Comparison of ENCODE assay signal across 10 cellular contexts in genomic region chr4:76012388-76012801, GRCh38. TPM values are rescaled to one million over a fixed set of nuclear protein-coding genes. Genes with fewer than 3 reads are reported as not detected.
DNase-seq lines count a peak whose midpoint lies in the region; ATAC-seq, FAIRE-seq and TF ChIP-seq lines count a peak whose summit lies in the region.
"Had no signal": no experiment of that assay in that cellular context is flagged by ENCODE, and none has a peak within 500 bp of the region (broad histone marks: within the 10 kb centered on the region; RNA-seq: fewer than 3 reads in every experiment).

No MANE protein-coding gene starts in this region.

- H3K27me3 Mint-ChIP-seq in astrocyte (ENCODE audit: low read depth, unreplicated experiment): no peaks in the 10 kb centered on the region

- peaks cover 2% of the 10 kb centered on the region for H3K9me3 Mint-ChIP-seq in astrocyte (ENCODE audit: unreplicated experiment)
- H3K9me3 Mint-ChIP-seq: activated T-helper 17 cell treated with anti-CD3 and anti-CD28 coated beads, Interleukin-2, amount 50 U/mL, for 72 hours had no signal

- no peaks in the 10 kb centered on the region for H3K36me3 Mint-ChIP-seq in astrocyte (ENCODE audit: low read depth, unreplicated experiment)

- H3K9me3 ChIP-seq in astrocyte (ENCODE audit: insufficient read depth, low read depth, low read length): no peaks in the 10 kb centered on the region
- no peaks in the 10 kb centered on the region for H3K9me3 ChIP-seq in kidney (ENCODE audit: control insufficient read depth in 1 of 2, low read length in 2 of 2)
- H3K9me3 ChIP-seq in subcutaneous abdominal adipose tissue (ENCODE audit: control insufficient read depth in 5 of 5, low read length in 5 of 5): no peaks in the 10 kb centered on the region

- intact Hi-C loops in kidney (cut with DNase I): no loop called here

- FAIRE-seq in astrocyte (lab: Jason Lieb, UNC): peak; percentile 60
- FAIRE-seq in kidney (lab: Jason Lieb, UNC): no peak
- FAIRE-seq: endometrium had no signal

- TF ChIP-seq CTCF in astrocyte (IDR thresholded peaks at IDR 0.05; ENCODE audit: insufficient read depth, low read depth, low read length): no peak
- no peak for TF ChIP-seq CTCF in kidney (IDR thresholded peaks at IDR 0.05; ENCODE audit: borderline replicate concordance, extremely low read depth, insufficient read depth)

- H3K4me3 Mint-ChIP-seq in astrocyte (ENCODE audit: unreplicated experiment): no peak overlapping the region
- H3K4me3 Mint-ChIP-seq: activated T-helper 17 cell treated with anti-CD3 and anti-CD28 coated beads, Interleukin-2, amount 50 U/mL, for 72 hours had no signal

- H4K20me1 ChIP-seq in astrocyte (ENCODE audit: insufficient read depth, low read length): no peaks in the 10 kb centered on the region

- H3K4me2 ChIP-seq in astrocyte (ENCODE audit: low read length): peak overlapping the region; percentile 77

- H3K79me2 ChIP-seq in astrocyte (ENCODE audit: insufficient read depth, low read length): no peaks in the 10 kb centered on the region

- ATAC-seq in HG02885 (IDR thresholded peaks at IDR 0.05; ENCODE audit: poor library complexity, unreplicated experiment): peak; percentile 1

- H2AFZ ChIP-seq in astrocyte (ENCODE audit: low read depth, low read length): peak overlapping the region; percentile 64

- H3K9ac ChIP-seq in astrocyte (ENCODE audit: low read length) (peak overlapping the region; percentile 39), kidney (ENCODE audit: low read length in 2 of 2) (no peak overlapping the region), subcutaneous abdominal adipose tissue (ENCODE audit: low read length in 5 of 5) (peak overlapping the region; percentile 15 to 63 (median 28))

- peak overlapping the region; percentile 93 for H3K27ac Mint-ChIP-seq in astrocyte (ENCODE audit: unreplicated experiment)
- H3K27ac Mint-ChIP-seq: activated T-helper 17 cell treated with anti-CD3 and anti-CD28 coated beads, Interleukin-2, amount 50 U/mL, for 72 hours had no signal

- H3K36me3 ChIP-seq in astrocyte (ENCODE audit: insufficient read depth, low read length): no peaks in the 10 kb centered on the region
- H3K36me3 ChIP-seq in kidney (ENCODE audit: control insufficient read depth in 1 of 2, insufficient read depth in 2 of 2, low read length in 2 of 2): no peaks in the 10 kb centered on the region
- H3K36me3 ChIP-seq in subcutaneous abdominal adipose tissue (ENCODE audit: control insufficient read depth in 5 of 5, insufficient read depth in 5 of 5, low read length in 5 of 5): no peaks in the 10 kb centered on the region

- H3K27me3 ChIP-seq in astrocyte (ENCODE audit: insufficient read depth, low read length) (no peaks in the 10 kb centered on the region), subcutaneous abdominal adipose tissue (ENCODE audit: control insufficient read depth in 5 of 5, insufficient read depth in 4 of 5, low read length in 5 of 5) (no peaks in the 10 kb centered on the region)

- H3K4me3 ChIP-seq in astrocyte (ENCODE audit: insufficient read depth, low read depth, low read length) (no peak overlapping the region), kidney (ENCODE audit: low read length in 2 of 2) (no peak overlapping the region), subcutaneous abdominal adipose tissue (ENCODE audit: low read depth in 1 of 5, low read length in 5 of 5) (peak overlapping the region in 3 of 5 donors; percentile 46 to 55 (median 51))

- DNase-seq in astrocyte (ENCODE audit: low read depth) (peak; percentile 11), kidney (no peak), midbrain (lab: John Stamatoyannopoulos, UW) (no peak)
- DNase-seq in activated CD4-positive, alpha-beta T cell treated with anti-CD3 and anti-CD28 coated beads, Interleukin-2, amount 50 U/mL, for 4 hours: no peak
- DNase-seq in stimulated activated CD4-positive, alpha-beta T cell treated with anti-CD3 and anti-CD28 coated beads, Interleukin-15, amount 100 ng/mL, for 24 hours: no peak
- DNase-seq: GDM1 had no signal

- H3K27ac ChIP-seq in astrocyte (ENCODE audit: low read depth, low read length) (no peak overlapping the region), kidney (ENCODE audit: low read depth in 2 of 2, low read length in 2 of 2) (peak overlapping the region; percentile 23 to 54), subcutaneous abdominal adipose tissue (ENCODE audit: low read depth, low read length) (peak overlapping the region; percentile 74)

- H3K4me1 Mint-ChIP-seq in astrocyte (ENCODE audit: low read depth, unreplicated experiment): peaks cover 17% of the 10 kb centered on the region
- H3K4me1 Mint-ChIP-seq: activated T-helper 17 cell treated with anti-CD3 and anti-CD28 coated beads, Interleukin-2, amount 50 U/mL, for 72 hours had no signal

- peaks cover 12% of the 10 kb centered on the region for H3K4me1 ChIP-seq in astrocyte (ENCODE audit: insufficient read depth, low read length)
- H3K4me1 ChIP-seq in kidney (ENCODE audit: control insufficient read depth in 1 of 2, insufficient read depth in 1 of 2, low read depth in 1 of 2, low read length in 2 of 2): peaks cover 0 to 2% of the 10 kb centered on the region in 2 donors
- peaks cover 4 to 19% (median 16%) of the 10 kb centered on the region in 5 donors for H3K4me1 ChIP-seq in subcutaneous abdominal adipose tissue (ENCODE audit: control insufficient read depth in 5 of 5, insufficient read depth in 5 of 5, low read length in 5 of 5)

RNA-seq across cellular contexts. Expression of gene CXCL9, which starts 5.1 kb away (rescaled TPM):
- not detected in 2 replicates for total RNA-seq in astrocyte
- 1.4 TPM for total RNA-seq in kidney
- 1.2 TPM for polyA plus RNA-seq in kidney (ENCODE audit: insufficient read depth, low read depth, low replicate concordance)

RNA-seq across cellular contexts. Expression of gene CXCL10, which starts 10.9 kb away (rescaled TPM):
- total RNA-seq in astrocyte: 12.9 and 16.6 TPM in 2 replicates
- total RNA-seq in kidney: 1.4 TPM
- polyA plus RNA-seq in kidney (ENCODE audit: insufficient read depth, low read depth, low replicate concordance): 1.3 TPM

RNA-seq across cellular contexts. Expression of gene SDAD1, which starts 21.6 kb away (rescaled TPM):
- total RNA-seq in astrocyte: 58.2 and 59.1 TPM in 2 replicates
- 40.7 TPM for total RNA-seq in kidney
- 17.1 TPM for polyA plus RNA-seq in kidney (ENCODE audit: insufficient read depth, low read depth, low replicate concordance)

RNA-seq across cellular contexts. Expression of gene CXCL11, which starts 23.5 kb away (rescaled TPM):
- total RNA-seq in astrocyte (5.8 and 7.6 TPM in 2 replicates), kidney (not detected)
- polyA plus RNA-seq in kidney (ENCODE audit: insufficient read depth, low read depth, low replicate concordance): not detected
- total RNA-seq: activated T-helper 17 cell treated with anti-CD3 and anti-CD28 coated beads, Interleukin-2, amount 50 U/mL, for 72 hours had no signal

Comparison
In these comparisons a context has a peak if more than half of its experiments do, and no peak if none do; other contexts are left out.
1. H3K4me3 ChIP-seq: peak in subcutaneous abdominal adipose tissue (3 of 5); none in astrocyte (single experiment) and kidney (0 of 2).
2. H3K9ac ChIP-seq: peak in astrocyte (single experiment) and subcutaneous abdominal adipose tissue (5 of 5); none in kidney (0 of 2).